8 cellular contexts compared by ENCODE assay signal in the genomic region with DNA sequence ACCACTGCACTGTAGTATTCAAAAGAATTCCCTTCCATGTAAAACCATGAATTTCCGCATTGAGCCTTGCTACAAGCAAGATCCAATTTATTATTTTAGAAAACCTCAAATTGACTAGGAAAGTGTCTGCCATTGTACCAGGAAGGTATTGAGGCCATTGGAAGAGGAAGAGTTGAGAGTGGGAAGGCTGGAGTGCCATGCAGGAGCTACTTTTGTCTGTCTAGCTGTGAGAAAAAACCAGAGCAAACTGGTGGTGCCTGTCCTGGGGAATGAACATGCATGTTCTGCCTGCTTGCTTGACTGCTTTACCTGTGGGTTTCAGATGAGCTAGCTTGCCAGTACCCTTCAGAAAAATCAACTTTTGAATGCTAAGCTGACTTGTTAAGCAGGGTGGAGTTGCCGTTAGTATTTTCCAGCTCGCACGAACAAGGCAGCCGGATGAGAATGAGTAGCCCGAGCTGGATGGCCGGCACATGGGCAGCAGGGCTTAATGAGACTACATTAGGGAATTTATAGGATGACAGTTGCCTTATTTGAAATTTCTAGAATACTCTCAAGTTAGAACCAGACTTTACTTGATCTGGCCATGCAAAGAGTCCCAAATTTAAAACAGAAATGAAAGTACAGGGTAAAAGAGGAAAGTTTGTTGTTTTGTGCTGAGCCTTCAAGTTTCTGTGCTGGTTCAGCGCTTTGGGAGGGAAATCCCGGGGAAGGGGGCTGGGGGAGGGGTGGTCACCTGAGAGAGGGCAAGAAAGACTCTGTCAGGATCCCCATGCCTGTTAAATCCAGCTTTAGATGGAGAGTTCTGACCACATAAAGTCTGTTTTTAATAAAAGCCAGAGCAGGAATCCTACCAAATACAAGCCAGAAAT. TPM values are rescaled to one million over a fixed set of nuclear protein-coding genes. Genes with fewer than 3 reads are reported as not detected.
DNase-seq lines count a peak whose midpoint lies in the region; ATAC-seq and TF ChIP-seq lines count a peak whose summit lies in the region.

No MANE protein-coding gene starts in this region.

- H2AFZ ChIP-seq in MM.1S (ENCODE audit: low read length), result no peak overlapping the region

- H3K4me1 ChIP-seq in MM.1S (ENCODE audit: low read length) (peaks cover 25% of the 10 kb centered on the region), right atrium auricular region (peaks cover 0 to 21% of the 10 kb centered on the region in 2 donors), thymus (ENCODE audit: control insufficient read depth, insufficient read depth, low read length) (peaks cover 5% of the 10 kb centered on the region)

- WGBS in thymus, result 85% methylated on average over 9 of the region's 9 CpGs

- H3K27me3 ChIP-seq in MM.1S (replicated peaks; ENCODE audit: insufficient read depth, low read length) (peaks cover 61% of the 10 kb centered on the region), right atrium auricular region (no peaks in the 10 kb centered on the region), thymus (ENCODE audit: control insufficient read depth, insufficient read depth) (no peaks in the 10 kb centered on the region)

- H3K9me3 ChIP-seq in MM.1S (replicated peaks; ENCODE audit: insufficient read depth, low read length) (no peaks in the 10 kb centered on the region), right atrium auricular region (no peaks in the 10 kb centered on the region), thymus (ENCODE audit: control insufficient read depth) (no peaks in the 10 kb centered on the region)

- H3K9me2 ChIP-seq in MM.1S (replicated peaks; ENCODE audit: insufficient read depth, low read length), result no peaks in the 10 kb centered on the region

- H3K4me3 ChIP-seq in MM.1S (ENCODE audit: low read length) (peak overlapping the region; percentile 26; the same call in 1 of the 2 replicates), right atrium auricular region (no peak overlapping the region), thymus (ENCODE audit: low read length) (no peak overlapping the region)

- H3K36me3 ChIP-seq in MM.1S (replicated peaks; ENCODE audit: insufficient read depth, low read length), result no peaks in the 10 kb centered on the region
- H3K36me3 ChIP-seq in right atrium auricular region, result no peaks in the 10 kb centered on the region
- no peaks in the 10 kb centered on the region for H3K36me3 ChIP-seq in thymus (ENCODE audit: control insufficient read depth, insufficient read depth)

- H3K27ac ChIP-seq in MM.1S (ENCODE audit: low read length) (no peak overlapping the region), right atrium auricular region (peak overlapping the region; percentile 4 to 54), thymus (ENCODE audit: low read depth) (peak overlapping the region; percentile 74)

- TF ChIP-seq CTCF in MM.1S (IDR thresholded peaks at IDR 0.05; ENCODE audit: low read length) (no peak), right atrium auricular region (IDR thresholded peaks at IDR 0.05) (no peak)

- peak overlapping the region; percentile 55 for H3K4me2 ChIP-seq in MM.1S (ENCODE audit: low read depth, low read length)

- H3K9ac ChIP-seq in MM.1S (ENCODE audit: low read length), result no peak overlapping the region

- no peaks in the 10 kb centered on the region for H3K79me2 ChIP-seq in MM.1S (ENCODE audit: low read length)

- H4K20me1 ChIP-seq in MM.1S (ENCODE audit: insufficient read depth, low read length), result 0 out of 2 replicates have a peak, but pooled peaks cover 3% of the 10 kb centered on the region

- peak; percentile 57 for ATAC-seq in GM21515 (IDR thresholded peaks at IDR 0.05; ENCODE audit: unreplicated experiment)
- ATAC-seq in GM18873 (IDR thresholded peaks at IDR 0.05; ENCODE audit: low FRiP score, unreplicated experiment), result no peak

- peaks cover 10% of the 10 kb centered on the region for H3F3A ChIP-seq in MM.1S (ENCODE audit: insufficient read depth, low read length)

- DNase-seq in ELF-1 (ENCODE audit: low read depth, low spot score) (peak; percentile 41), MM.1S (peak; percentile 25), right atrium auricular region (ENCODE audit: low spot score) (no peak), DMS 273 treated with DMSO at 0.1 percent for 48 hours (lab: John Stamatoyannopoulos, UW) (no peak)
- no peak for DNase-seq in NK-92 treated with Interleukin-12 subunit alpha and Interleukin-12 subunit beta, amount 100 ng/mL, for 24 hours (lab: John Stamatoyannopoulos, UW)

RNA-seq across cellular contexts. Expression of a gene that starts 29.6 kb away (rescaled TPM):
- total RNA-seq in right atrium auricular region, result 10 to 100 TPM in 1 of 2 donors, 1 to 10 TPM in 1; 3.3 to 18.0 TPM
- polyA plus RNA-seq in thymus, result 0.30 TPM

RNA-seq across cellular contexts. Expression of a gene that starts 53.0 kb away (rescaled TPM):
- total RNA-seq in right atrium auricular region, result 10 to 100 TPM; 14.8 to 15.8 TPM
- polyA plus RNA-seq in thymus, result 41.0 TPM

Comparison
In these comparisons a context has a peak if more than half of its experiments do, and no peak if none do; other contexts are left out.
1. DNase-seq: peak in ELF-1 (single experiment) and MM.1S (single experiment); none in right atrium auricular region (single experiment), DMS 273 treated with DMSO at 0.1 percent for 48 hours (single experiment) and NK-92 treated with Interleukin-12 subunit alpha and Interleukin-12 subunit beta, amount 100 ng/mL, for 24 hours (single experiment).